Comparison of ENCODE assay signal across 1 cellular context in the genomic region with DNA sequence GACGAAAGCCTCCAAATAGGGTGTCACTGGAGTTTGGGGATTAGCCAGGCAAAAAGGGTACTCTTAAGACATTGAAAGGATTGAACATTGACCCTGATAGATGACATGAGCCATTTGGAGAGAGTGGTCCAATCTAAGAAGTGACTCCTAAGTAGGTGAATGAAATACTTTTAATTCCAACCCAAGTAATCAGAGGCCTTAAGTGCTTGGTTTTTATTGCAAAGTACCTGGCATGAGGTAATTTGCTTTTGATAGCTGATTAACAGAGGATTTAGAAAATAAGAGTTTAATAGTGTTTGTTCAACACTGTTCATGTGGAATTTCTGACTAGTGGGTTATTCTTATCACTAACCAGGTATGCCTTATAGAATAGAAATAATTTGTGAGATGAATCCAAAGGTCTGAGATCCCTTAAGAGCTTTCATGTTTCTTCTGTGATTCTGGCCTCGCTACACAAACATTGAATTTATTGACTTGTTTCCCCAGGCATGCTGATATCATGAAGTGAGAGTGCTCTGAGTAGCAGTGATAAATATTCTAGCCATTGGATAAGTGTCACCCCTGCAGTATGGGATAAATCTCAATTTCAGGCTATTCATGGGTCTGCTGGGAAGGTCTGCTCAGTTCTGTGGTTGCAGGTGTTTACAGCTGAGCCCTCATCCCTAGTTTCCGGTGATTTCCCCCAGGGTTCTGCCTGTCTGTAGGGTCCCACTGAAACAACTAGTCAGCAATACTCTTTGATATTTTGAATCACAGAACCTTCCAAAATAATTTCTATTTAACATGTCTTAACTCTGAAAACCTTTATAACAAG.
TF ChIP-seq lines count a peak whose summit lies in the region.

No MANE protein-coding gene starts in this region.

TF ChIP-seq in HEK293, 187 proteins besides CTCF, POLR2A, EP300 and RAD21 (continued from another document and continues in another):
- TF ChIP-seq ZNF560 (tag by site-specific recombination; IDR thresholded peaks at IDR 0.05; ENCODE audit: borderline replicate concordance) (no peak), ZNF2 (tag by site-specific recombination; IDR thresholded peaks at IDR 0.05) (no peak), TRIM28 (IDR thresholded peaks at IDR 0.05; ENCODE audit: borderline replicate concordance, low read length) (no peak), ZNF626 (tag by site-specific recombination; IDR thresholded peaks at IDR 0.05) (no peak), SCRT1 (tag by site-specific recombination; IDR thresholded peaks at IDR 0.05; ENCODE audit: borderline replicate concordance) (no peak), PRDM1 (tag by site-specific recombination; IDR thresholded peaks at IDR 0.05) (no peak), ZNF544 (tag by site-specific recombination; IDR thresholded peaks at IDR 0.05) (no peak), ZNF843 (tag by site-specific recombination; IDR thresholded peaks at IDR 0.05) (peak; percentile 73; the same call in 1 of the 2 replicates), ZNF423 (tag by site-specific recombination; IDR thresholded peaks at IDR 0.05) (no peak), ZNF785 (tag by site-specific recombination; IDR thresholded peaks at IDR 0.05) (no peak), ZNF707 (tag by site-specific recombination; IDR thresholded peaks at IDR 0.05) (no peak), ZNF473 (tag by site-specific recombination; IDR thresholded peaks at IDR 0.05) (no peak), ZBTB20 (tag by site-specific recombination; IDR thresholded peaks at IDR 0.05) (no peak), ZNF138 (tag by site-specific recombination; IDR thresholded peaks at IDR 0.05; ENCODE audit: borderline replicate concordance) (no peak), ZNF776 (tag by site-specific recombination; IDR thresholded peaks at IDR 0.05; ENCODE audit: borderline replicate concordance) (no peak), SALL2 (tag by site-specific recombination; IDR thresholded peaks at IDR 0.05; ENCODE audit: borderline replicate concordance) (no peak), MZF1 (tag by site-specific recombination; IDR thresholded peaks at IDR 0.05; ENCODE audit: borderline replicate concordance) (no peak), ZNF792 (tag by site-specific recombination; IDR thresholded peaks at IDR 0.05) (no peak), KLF8 (tag by site-specific recombination; IDR thresholded peaks at IDR 0.05) (no peak), FEZF1 (tag by site-specific recombination; IDR thresholded peaks at IDR 0.05) (peak; percentile 29), ZNF221 (tag by site-specific recombination; IDR thresholded peaks at IDR 0.05; ENCODE audit: borderline replicate concordance) (no peak), ZNF664 (tag by site-specific recombination; IDR thresholded peaks at IDR 0.05) (no peak), OVOL3 (tag by site-specific recombination; IDR thresholded peaks at IDR 0.05) (0 out of 2 replicates have a peak, but pooled peaks have one; percentile 37), ZNF140 (tag by site-specific recombination; IDR thresholded peaks at IDR 0.05) (no peak), ZBTB17 (tag by site-specific recombination; IDR thresholded peaks at IDR 0.05) (peak; percentile 67), ZNF426 (tag by site-specific recombination; IDR thresholded peaks at IDR 0.05) (no peak), WT1 (tag by site-specific recombination; IDR thresholded peaks at IDR 0.05) (no peak), ZNF114 (tag by site-specific recombination; IDR thresholded peaks at IDR 0.05) (no peak), ZNF558 (tag by site-specific recombination; IDR thresholded peaks at IDR 0.05) (no peak), ZNF548 (tag by site-specific recombination; IDR thresholded peaks at IDR 0.05) (no peak), ZNF157 (tag by site-specific recombination; IDR thresholded peaks at IDR 0.05) (no peak), ZNF184 (tag by site-specific recombination; IDR thresholded peaks at IDR 0.05) (no peak), ZNF670 (tag by site-specific recombination; IDR thresholded peaks at IDR 0.05; ENCODE audit: low read depth) (no peak)
- TF ChIP-seq, protein P1, sequence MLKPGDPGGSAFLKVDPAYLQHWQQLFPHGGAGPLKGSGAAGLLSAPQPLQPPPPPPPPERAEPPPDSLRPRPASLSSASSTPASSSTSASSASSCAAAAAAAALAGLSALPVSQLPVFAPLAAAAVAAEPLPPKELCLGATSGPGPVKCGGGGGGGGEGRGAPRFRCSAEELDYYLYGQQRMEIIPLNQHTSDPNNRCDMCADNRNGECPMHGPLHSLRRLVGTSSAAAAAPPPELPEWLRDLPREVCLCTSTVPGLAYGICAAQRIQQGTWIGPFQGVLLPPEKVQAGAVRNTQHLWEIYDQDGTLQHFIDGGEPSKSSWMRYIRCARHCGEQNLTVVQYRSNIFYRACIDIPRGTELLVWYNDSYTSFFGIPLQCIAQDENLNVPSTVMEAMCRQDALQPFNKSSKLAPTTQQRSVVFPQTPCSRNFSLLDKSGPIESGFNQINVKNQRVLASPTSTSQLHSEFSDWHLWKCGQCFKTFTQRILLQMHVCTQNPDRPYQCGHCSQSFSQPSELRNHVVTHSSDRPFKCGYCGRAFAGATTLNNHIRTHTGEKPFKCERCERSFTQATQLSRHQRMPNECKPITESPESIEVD (tag by site-specific recombination; IDR thresholded peaks at IDR 0.05), result peak; percentile 78
- TF ChIP-seq, protein P2, sequence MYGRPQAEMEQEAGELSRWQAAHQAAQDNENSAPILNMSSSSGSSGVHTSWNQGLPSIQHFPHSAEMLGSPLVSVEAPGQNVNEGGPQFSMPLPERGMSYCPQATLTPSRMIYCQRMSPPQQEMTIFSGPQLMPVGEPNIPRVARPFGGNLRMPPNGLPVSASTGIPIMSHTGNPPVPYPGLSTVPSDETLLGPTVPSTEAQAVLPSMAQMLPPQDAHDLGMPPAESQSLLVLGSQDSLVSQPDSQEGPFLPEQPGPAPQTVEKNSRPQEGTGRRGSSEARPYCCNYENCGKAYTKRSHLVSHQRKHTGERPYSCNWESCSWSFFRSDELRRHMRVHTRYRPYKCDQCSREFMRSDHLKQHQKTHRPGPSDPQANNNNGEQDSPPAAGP (tag by site-specific recombination; IDR thresholded peaks at IDR 0.05), result no peak
- TF ChIP-seq, protein P3, sequence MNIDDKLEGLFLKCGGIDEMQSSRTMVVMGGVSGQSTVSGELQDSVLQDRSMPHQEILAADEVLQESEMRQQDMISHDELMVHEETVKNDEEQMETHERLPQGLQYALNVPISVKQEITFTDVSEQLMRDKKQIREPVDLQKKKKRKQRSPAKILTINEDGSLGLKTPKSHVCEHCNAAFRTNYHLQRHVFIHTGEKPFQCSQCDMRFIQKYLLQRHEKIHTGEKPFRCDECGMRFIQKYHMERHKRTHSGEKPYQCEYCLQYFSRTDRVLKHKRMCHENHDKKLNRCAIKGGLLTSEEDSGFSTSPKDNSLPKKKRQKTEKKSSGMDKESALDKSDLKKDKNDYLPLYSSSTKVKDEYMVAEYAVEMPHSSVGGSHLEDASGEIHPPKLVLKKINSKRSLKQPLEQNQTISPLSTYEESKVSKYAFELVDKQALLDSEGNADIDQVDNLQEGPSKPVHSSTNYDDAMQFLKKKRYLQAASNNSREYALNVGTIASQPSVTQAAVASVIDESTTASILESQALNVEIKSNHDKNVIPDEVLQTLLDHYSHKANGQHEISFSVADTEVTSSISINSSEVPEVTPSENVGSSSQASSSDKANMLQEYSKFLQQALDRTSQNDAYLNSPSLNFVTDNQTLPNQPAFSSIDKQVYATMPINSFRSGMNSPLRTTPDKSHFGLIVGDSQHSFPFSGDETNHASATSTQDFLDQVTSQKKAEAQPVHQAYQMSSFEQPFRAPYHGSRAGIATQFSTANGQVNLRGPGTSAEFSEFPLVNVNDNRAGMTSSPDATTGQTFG (tag by site-specific recombination; IDR thresholded peaks at IDR 0.05; ENCODE audit: borderline replicate concordance), result no peak
- TF ChIP-seq, protein P4, sequence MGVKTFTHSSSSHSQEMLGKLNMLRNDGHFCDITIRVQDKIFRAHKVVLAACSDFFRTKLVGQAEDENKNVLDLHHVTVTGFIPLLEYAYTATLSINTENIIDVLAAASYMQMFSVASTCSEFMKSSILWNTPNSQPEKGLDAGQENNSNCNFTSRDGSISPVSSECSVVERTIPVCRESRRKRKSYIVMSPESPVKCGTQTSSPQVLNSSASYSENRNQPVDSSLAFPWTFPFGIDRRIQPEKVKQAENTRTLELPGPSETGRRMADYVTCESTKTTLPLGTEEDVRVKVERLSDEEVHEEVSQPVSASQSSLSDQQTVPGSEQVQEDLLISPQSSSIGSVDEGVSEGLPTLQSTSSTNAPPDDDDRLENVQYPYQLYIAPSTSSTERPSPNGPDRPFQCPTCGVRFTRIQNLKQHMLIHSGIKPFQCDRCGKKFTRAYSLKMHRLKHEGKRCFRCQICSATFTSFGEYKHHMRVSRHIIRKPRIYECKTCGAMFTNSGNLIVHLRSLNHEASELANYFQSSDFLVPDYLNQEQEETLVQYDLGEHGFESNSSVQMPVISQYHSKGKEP (tag by site-specific recombination; IDR thresholded peaks at IDR 0.05), result no peak
- TF ChIP-seq, protein P5, sequence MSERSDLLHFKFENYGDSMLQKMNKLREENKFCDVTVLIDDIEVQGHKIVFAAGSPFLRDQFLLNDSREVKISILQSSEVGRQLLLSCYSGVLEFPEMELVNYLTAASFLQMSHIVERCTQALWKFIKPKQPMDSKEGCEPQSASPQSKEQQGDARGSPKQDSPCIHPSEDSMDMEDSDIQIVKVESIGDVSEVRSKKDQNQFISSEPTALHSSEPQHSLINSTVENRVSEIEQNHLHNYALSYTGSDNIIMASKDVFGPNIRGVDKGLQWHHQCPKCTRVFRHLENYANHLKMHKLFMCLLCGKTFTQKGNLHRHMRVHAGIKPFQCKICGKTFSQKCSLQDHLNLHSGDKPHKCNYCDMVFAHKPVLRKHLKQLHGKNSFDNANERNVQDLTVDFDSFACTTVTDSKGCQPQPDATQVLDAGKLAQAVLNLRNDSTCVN (tag by site-specific recombination; optimal IDR thresholded peaks at IDR 0.05), result no peak
- TF ChIP-seq, protein P6, sequence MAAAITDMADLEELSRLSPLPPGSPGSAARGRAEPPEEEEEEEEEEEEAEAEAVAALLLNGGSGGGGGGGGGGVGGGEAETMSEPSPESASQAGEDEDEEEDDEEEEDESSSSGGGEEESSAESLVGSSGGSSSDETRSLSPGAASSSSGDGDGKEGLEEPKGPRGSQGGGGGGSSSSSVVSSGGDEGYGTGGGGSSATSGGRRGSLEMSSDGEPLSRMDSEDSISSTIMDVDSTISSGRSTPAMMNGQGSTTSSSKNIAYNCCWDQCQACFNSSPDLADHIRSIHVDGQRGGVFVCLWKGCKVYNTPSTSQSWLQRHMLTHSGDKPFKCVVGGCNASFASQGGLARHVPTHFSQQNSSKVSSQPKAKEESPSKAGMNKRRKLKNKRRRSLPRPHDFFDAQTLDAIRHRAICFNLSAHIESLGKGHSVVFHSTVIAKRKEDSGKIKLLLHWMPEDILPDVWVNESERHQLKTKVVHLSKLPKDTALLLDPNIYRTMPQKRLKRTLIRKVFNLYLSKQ (tag by site-specific recombination; IDR thresholded peaks at IDR 0.05; ENCODE audit: borderline replicate concordance), result no peak
- TF ChIP-seq, protein P7, sequence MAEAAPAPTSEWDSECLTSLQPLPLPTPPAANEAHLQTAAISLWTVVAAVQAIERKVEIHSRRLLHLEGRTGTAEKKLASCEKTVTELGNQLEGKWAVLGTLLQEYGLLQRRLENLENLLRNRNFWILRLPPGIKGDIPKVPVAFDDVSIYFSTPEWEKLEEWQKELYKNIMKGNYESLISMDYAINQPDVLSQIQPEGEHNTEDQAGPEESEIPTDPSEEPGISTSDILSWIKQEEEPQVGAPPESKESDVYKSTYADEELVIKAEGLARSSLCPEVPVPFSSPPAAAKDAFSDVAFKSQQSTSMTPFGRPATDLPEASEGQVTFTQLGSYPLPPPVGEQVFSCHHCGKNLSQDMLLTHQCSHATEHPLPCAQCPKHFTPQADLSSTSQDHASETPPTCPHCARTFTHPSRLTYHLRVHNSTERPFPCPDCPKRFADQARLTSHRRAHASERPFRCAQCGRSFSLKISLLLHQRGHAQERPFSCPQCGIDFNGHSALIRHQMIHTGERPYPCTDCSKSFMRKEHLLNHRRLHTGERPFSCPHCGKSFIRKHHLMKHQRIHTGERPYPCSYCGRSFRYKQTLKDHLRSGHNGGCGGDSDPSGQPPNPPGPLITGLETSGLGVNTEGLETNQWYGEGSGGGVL (tag by site-specific recombination; IDR thresholded peaks at IDR 0.05), result no peak
- TF ChIP-seq, protein P8, sequence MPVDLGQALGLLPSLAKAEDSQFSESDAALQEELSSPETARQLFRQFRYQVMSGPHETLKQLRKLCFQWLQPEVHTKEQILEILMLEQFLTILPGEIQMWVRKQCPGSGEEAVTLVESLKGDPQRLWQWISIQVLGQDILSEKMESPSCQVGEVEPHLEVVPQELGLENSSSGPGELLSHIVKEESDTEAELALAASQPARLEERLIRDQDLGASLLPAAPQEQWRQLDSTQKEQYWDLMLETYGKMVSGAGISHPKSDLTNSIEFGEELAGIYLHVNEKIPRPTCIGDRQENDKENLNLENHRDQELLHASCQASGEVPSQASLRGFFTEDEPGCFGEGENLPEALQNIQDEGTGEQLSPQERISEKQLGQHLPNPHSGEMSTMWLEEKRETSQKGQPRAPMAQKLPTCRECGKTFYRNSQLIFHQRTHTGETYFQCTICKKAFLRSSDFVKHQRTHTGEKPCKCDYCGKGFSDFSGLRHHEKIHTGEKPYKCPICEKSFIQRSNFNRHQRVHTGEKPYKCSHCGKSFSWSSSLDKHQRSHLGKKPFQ (tag by site-specific recombination; IDR thresholded peaks at IDR 0.05), result 0 out of 2 replicates have a peak, but pooled peaks have one; percentile 17
- TF ChIP-seq, protein P9, sequence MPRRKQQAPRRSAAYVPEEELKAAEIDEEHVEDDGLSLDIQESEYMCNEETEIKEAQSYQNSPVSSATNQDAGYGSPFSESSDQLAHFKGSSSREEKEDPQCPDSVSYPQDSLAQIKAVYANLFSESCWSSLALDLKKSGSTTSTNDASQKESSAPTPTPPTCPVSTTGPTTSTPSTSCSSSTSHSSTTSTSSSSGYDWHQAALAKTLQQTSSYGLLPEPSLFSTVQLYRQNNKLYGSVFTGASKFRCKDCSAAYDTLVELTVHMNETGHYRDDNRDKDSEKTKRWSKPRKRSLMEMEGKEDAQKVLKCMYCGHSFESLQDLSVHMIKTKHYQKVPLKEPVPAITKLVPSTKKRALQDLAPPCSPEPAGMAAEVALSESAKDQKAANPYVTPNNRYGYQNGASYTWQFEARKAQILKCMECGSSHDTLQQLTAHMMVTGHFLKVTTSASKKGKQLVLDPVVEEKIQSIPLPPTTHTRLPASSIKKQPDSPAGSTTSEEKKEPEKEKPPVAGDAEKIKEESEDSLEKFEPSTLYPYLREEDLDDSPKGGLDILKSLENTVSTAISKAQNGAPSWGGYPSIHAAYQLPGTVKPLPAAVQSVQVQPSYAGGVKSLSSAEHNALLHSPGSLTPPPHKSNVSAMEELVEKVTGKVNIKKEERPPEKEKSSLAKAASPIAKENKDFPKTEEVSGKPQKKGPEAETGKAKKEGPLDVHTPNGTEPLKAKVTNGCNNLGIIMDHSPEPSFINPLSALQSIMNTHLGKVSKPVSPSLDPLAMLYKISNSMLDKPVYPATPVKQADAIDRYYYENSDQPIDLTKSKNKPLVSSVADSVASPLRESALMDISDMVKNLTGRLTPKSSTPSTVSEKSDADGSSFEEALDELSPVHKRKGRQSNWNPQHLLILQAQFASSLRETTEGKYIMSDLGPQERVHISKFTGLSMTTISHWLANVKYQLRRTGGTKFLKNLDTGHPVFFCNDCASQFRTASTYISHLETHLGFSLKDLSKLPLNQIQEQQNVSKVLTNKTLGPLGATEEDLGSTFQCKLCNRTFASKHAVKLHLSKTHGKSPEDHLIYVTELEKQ (tag by site-specific recombination; IDR thresholded peaks at IDR 0.05; ENCODE audit: borderline replicate concordance), result no peak
